Comparison of ENCODE assay signal across 9 cellular contexts in the genomic region with DNA sequence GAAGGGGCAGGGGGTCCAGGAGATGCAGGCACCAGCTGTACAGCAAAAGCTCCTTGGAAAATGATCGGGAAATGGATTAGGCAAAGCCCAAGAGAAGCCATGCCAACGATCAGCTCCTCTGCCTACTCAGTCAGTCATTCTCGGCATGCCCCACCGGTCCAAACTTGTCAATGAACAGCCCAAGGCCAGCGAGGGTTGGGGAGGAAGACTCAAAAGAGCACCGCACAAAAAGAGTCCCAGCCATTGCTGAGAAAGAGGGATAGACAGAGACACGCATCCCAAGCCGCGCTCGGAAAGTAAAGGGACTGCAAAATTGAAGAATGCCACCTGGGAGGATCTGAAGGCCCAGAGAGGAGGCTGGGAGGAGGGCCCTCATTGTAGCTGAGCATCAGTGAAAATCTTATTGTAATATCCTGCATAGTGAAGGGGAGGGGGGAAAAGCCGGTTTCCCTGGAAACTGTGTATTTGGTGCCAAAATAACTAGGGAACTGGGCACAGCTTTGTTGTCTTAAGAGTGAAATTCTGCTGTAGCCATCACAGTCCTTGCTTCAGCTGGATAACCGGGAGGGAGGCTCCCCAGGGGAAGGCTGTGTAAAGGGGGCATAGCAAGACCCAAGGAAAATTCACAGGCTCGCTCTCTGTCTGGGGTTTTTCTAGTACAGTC. TPM values are rescaled to one million over a fixed set of nuclear protein-coding genes. Genes with fewer than 3 reads are reported as not detected.
A peak's percentile ranks its signal among the peaks of the same experiment; 100 is the strongest.
DNase-seq lines count a peak whose midpoint lies in the region; TF ChIP-seq lines count a peak whose summit lies in the region.
"Had no signal": no experiment of that assay in that cellular context is flagged by ENCODE, and none has a peak within 500 bp of the region (broad histone marks: within the 10 kb centered on the region; RNA-seq: fewer than 3 reads in every experiment).

No MANE protein-coding gene starts in this region.

- TF ChIP-seq CTCF in OCI-LY3 (IDR thresholded peaks at IDR 0.05; ENCODE audit: low read depth, low read length), result no peak
- TF ChIP-seq CTCF in epithelial cell of esophagus (IDR thresholded peaks at IDR 0.05; ENCODE audit: insufficient read depth, low read depth, low read length, missing control alignments), result no peak

- H2BK15ac ChIP-seq in neuronal stem cell (ENCODE audit: low read length), result no peak overlapping the region

- no peak overlapping the region for H2BK120ac ChIP-seq in neuronal stem cell (ENCODE audit: low read depth, low read length)

- H3K27me3 ChIP-seq in BLaER1 (no peaks in the 10 kb centered on the region), OCI-LY3 (ENCODE audit: low read depth, low read length) (no peaks in the 10 kb centered on the region), neuronal stem cell (ENCODE audit: control insufficient read depth in 3 of 3, insufficient read depth in 3 of 3, low read depth in 1 of 3, low read length in 3 of 3) (no peaks in the 10 kb centered on the region)

- no peak overlapping the region for H2AK5ac ChIP-seq in neuronal stem cell (ENCODE audit: low read depth, low read length)

- peaks cover 7% of the 10 kb centered on the region for H3K79me1 ChIP-seq in neuronal stem cell (ENCODE audit: low read depth, low read length)

- no CpG with 5 or more reads among the region's 13 CpGs for WGBS in neuronal stem cell (ENCODE audit: extremely low coverage in 2 of 2, insufficient read length in 2 of 2, insufficient replicate concordance in 1 of 2), 2 donors

- H2BK5ac ChIP-seq in neuronal stem cell (ENCODE audit: low read length), result no peak overlapping the region

- H3K4me1 ChIP-seq in BLaER1 (peaks cover 55% of the 10 kb centered on the region), OCI-LY3 (ENCODE audit: low read length) (peaks cover 21% of the 10 kb centered on the region), neuronal stem cell (ENCODE audit: control insufficient read depth in 2 of 2, insufficient read depth in 1 of 2, low read depth in 1 of 2, low read length in 2 of 2) (peaks cover 22 to 28% of the 10 kb centered on the region in 2 donors)

- no peak overlapping the region for H2BK12ac ChIP-seq in neuronal stem cell (ENCODE audit: low read length)

- 0 out of 2 replicates have a peak overlapping the region, but pooled peaks have one; percentile 6 for H3K9ac ChIP-seq in BLaER1
- peak overlapping the region; percentile 87; the same call in 1 of the 2 replicates for H3K9ac ChIP-seq in OCI-LY3 (ENCODE audit: low read length)
- H3K9ac ChIP-seq in neuronal stem cell (ENCODE audit: low read depth, low read length, poor library complexity), result no peak overlapping the region

- H2AFZ ChIP-seq in OCI-LY3 (ENCODE audit: low read depth, low read length) (no peak overlapping the region), neuronal stem cell (ENCODE audit: low read length) (no peak overlapping the region)

- H3K14ac ChIP-seq in neuronal stem cell (ENCODE audit: low read length), result no peak overlapping the region

- no peak overlapping the region for H3K27ac ChIP-seq in BLaER1
- peak overlapping the region; percentile 84 for H3K27ac ChIP-seq in OCI-LY3 (ENCODE audit: low read length)
- peak overlapping the region; percentile 99 for H3K27ac ChIP-seq in neuronal stem cell (replicated peaks; ENCODE audit: low read length)

- H3K4me2 ChIP-seq in BLaER1, result peak overlapping the region; percentile 91
- peak overlapping the region; percentile 96 for H3K4me2 ChIP-seq in OCI-LY3 (ENCODE audit: low read length)
- peak overlapping the region; percentile 52 for H3K4me2 ChIP-seq in neuronal stem cell (ENCODE audit: insufficient read depth, low read length, poor library complexity, severe bottlenecking)

- H3K79me2 ChIP-seq in OCI-LY3 (ENCODE audit: low read length), result peaks cover 74% of the 10 kb centered on the region

- no peaks in the 10 kb centered on the region for H4K20me1 ChIP-seq in BLaER1
- H4K20me1 ChIP-seq in OCI-LY3 (ENCODE audit: insufficient read depth, low read length), result no peaks in the 10 kb centered on the region

- H3K9me3 ChIP-seq in BLaER1 (no peaks in the 10 kb centered on the region), OCI-LY3 (ENCODE audit: insufficient read depth, low read length) (no peaks in the 10 kb centered on the region), neuronal stem cell (replicated peaks in 1 of 2; ENCODE audit: control insufficient read depth in 2 of 2, insufficient read depth in 1 of 2, low read depth in 1 of 2, low read length in 2 of 2) (peaks cover 0 to under 1% of the 10 kb centered on the region in 2 donors)

- H3K36me3 ChIP-seq in BLaER1 (peaks cover 52% of the 10 kb centered on the region), OCI-LY3 (replicated peaks; ENCODE audit: low read depth, low read length) (peaks cover 50% of the 10 kb centered on the region), neuronal stem cell (replicated peaks in 1 of 2; ENCODE audit: control insufficient read depth in 2 of 2, insufficient read depth in 2 of 2, low read length in 2 of 2) (peaks cover 19 to 44% of the 10 kb centered on the region in 2 donors)

- no peak overlapping the region for H3K4ac ChIP-seq in neuronal stem cell (ENCODE audit: low read length)

- DNase-seq in epithelial cell of esophagus (ENCODE audit: low read depth) (peak; percentile 82), neuronal stem cell (ENCODE audit: low spot score) (peak; percentile 29), NCI-H1048 (lab: John Stamatoyannopoulos, UW) (no peak), DMS153 (lab: John Stamatoyannopoulos, UW) (no peak)
- DNase-seq in central memory CD4-positive, alpha-beta T cell, result no peak
- DNase-seq in activated T-cell treated with anti-CD3 and anti-CD28 coated beads, Interleukin-2, amount 50 U/mL, for 1 hour, result no peak
- DNase-seq: NCI-H146 had no signal

- H3K23ac ChIP-seq in neuronal stem cell (ENCODE audit: low read depth, low read length, poor library complexity), result no peak overlapping the region

- no peak overlapping the region for H4K91ac ChIP-seq in neuronal stem cell (ENCODE audit: low read depth, low read length, poor library complexity)

- no peak overlapping the region for H4K8ac ChIP-seq in neuronal stem cell (ENCODE audit: low read depth, low read length)

- no peak overlapping the region for H3K4me3 ChIP-seq in BLaER1
- H3K4me3 ChIP-seq in OCI-LY3 (ENCODE audit: low read length), result peak overlapping the region; percentile 79; the same call in 1 of the 2 replicates
- H3K4me3 ChIP-seq in epithelial cell of esophagus (ENCODE audit: low read length), result no peak overlapping the region
- peak overlapping the region; percentile 48 to 71 for H3K4me3 ChIP-seq in neuronal stem cell (ENCODE audit: low read length in 2 of 2)

- H3K18ac ChIP-seq in neuronal stem cell (ENCODE audit: low read length), result peak overlapping the region; percentile 77

RNA-seq across cellular contexts. Expression of a gene that starts 4.7 kb away (rescaled TPM):
- polyA plus RNA-seq in neuronal stem cell (2013, experiment 1 of 2), result 63.7 TPM
- polyA plus RNA-seq in neuronal stem cell (2013, experiment 2 of 2), result 67.7 TPM

RNA-seq across cellular contexts. Expression of a gene that starts 50.2 kb away (rescaled TPM):
- polyA plus RNA-seq in neuronal stem cell (2013, experiment 1 of 2), result 15.7 TPM
- polyA plus RNA-seq in neuronal stem cell (2013, experiment 2 of 2), result 15.4 TPM

Comparison
In these comparisons a context has a peak if more than half of its experiments do, and no peak if none do; other contexts are left out.
1. H3K4me3 ChIP-seq: peak in OCI-LY3 (single experiment) and neuronal stem cell (2 of 2); none in BLaER1 (single experiment) and epithelial cell of esophagus (single experiment).
2. DNase-seq: peak in epithelial cell of esophagus (single experiment) and neuronal stem cell (single experiment); none in NCI-H1048 (single experiment), DMS153 (single experiment), central memory CD4-positive, alpha-beta T cell (single experiment) and activated T-cell treated with anti-CD3 and anti-CD28 coated beads, Interleukin-2, amount 50 U/mL, for 1 hour (single experiment).
3. Peak in every context shown above with its lines, with median percentiles within 50 percentile points of each other: H3K4me2 ChIP-seq.